31 cellular contexts compared by ENCODE assay signal in genomic region chr16:68506331-68507053, GRCh38. TPM values are rescaled to one million over a fixed set of nuclear protein-coding genes. Genes with fewer than 3 reads are reported as not detected.
DNase-seq lines count a peak whose midpoint lies in the region; TF ChIP-seq lines count a peak whose summit lies in the region.
"Had no signal": no experiment of that assay in that cellular context is flagged by ENCODE, and none has a peak within 500 bp of the region (broad histone marks: within the 10 kb centered on the region; RNA-seq: fewer than 3 reads in every experiment).

No MANE protein-coding gene starts in this region.

- DNase-seq in AG10803 (ENCODE audit: low read depth) (peak; percentile 13), head of caudate nucleus (peak in 39 of 42 donors; percentile 16 to 85 (median 57)), osteocyte (ENCODE audit: extremely low spot score, unreplicated experiment) (no peak), NCI-H2107 (lab: John Stamatoyannopoulos, UW) (no peak), inferior parietal cortex (ENCODE audit: extremely low spot score) (no peak), ascending aorta (ENCODE audit: low spot score in 2 of 2) (no peak), 8988T (no peak)
- DNase-seq: activated CD4-positive, alpha-beta memory T cell treated with anti-CD3 and anti-CD28 coated beads, Interleukin-2, amount 10 ng/mL, durations not matched to agents 7 days and 5 days; activated CD4-positive, alpha-beta T cell treated with anti-CD3 and anti-CD28 coated beads for 1 hour; effector CD8-positive, alpha-beta T cell; naive B cell; NCI-H1092 treated with DMSO at 0.1 percent for 48 hours; NCI-H1694 treated with DMSO at 0.1 percent for 48 hours; NCI-H82; SIG-M5; stimulated activated CD4-positive, alpha-beta T cell treated with anti-CD3 and anti-CD28 coated beads, Interleukin-15, amount 100 ng/mL, for 24 hours; stimulated activated naive B cell treated with anti-CD40 and anti-IgM and Interleukin-4, amounts not matched to agents 10 μg/mL and 1 μg/mL and 100 μg/mL, for 72 hours; upper lobe of left lung had no signal

- H3K4me3 ChIP-seq in AG10803 (ENCODE audit: low read length), result no peak overlapping the region
- no peak overlapping the region for H3K4me3 ChIP-seq in HEK293 (ENCODE audit: low read depth, low read length)
- H3K4me3 ChIP-seq in ascending aorta, result no peak overlapping the region
- H3K4me3 ChIP-seq: A549, breast epithelium, coronary artery, K562, suprapubic skin, upper lobe of left lung had no signal

- peak overlapping the region; percentile 10 for H3K27ac Mint-ChIP-seq in osteocyte (ENCODE audit: unreplicated experiment)
- H3K27ac Mint-ChIP-seq: activated CD4-positive, alpha-beta memory T cell treated with anti-CD3 and anti-CD28 coated beads, Interleukin-2, amount 10 ng/mL, durations not matched to agents 7 days and 5 days; activated naive CD4-positive, alpha-beta T cell treated with anti-CD3 and anti-CD28 coated beads, Interleukin-2, amount 50 U/mL, for 24 hours; activated T-helper 2 cell treated with anti-CD3 and anti-CD28 coated beads, Interferon-gamma antibody, Interleukin-2, Interleukin-4, amounts not matched to agents 10 μg/mL and 5 μg/mL and 100 μg/mL, durations not matched to agents 14 hours and 24 hours and 36 hours; mesothelial cell of epicardium had no signal

- H3K4me1 ChIP-seq in HEK293 (ENCODE audit: control insufficient read depth, insufficient read depth, low read length) (no peaks in the 10 kb centered on the region), ascending aorta (no peaks in the 10 kb centered on the region)
- H3K4me1 ChIP-seq: A549, breast epithelium had no signal

- POLR2A ChIA-PET in HEK293 (lab: Yijun Ruan, JAX), result no interaction called here

- no peaks in the 10 kb centered on the region for H3K27me3 ChIP-seq in ascending aorta
- H3K27me3 ChIP-seq: breast epithelium, upper lobe of left lung had no signal

- H3K36me3 ChIP-seq in HEK293 (ENCODE audit: control insufficient read depth in 2 of 2, insufficient read depth in 1 of 2, low read length in 2 of 2) (no peaks in the 10 kb centered on the region), ascending aorta (no peaks in the 10 kb centered on the region)
- H3K36me3 ChIP-seq: breast epithelium, neutrophil, suprapubic skin, upper lobe of left lung had no signal

- CTCF ChIA-PET in HEK293 (lab: Yijun Ruan, JAX), result interaction anchor here (1.1 kb wide), 1 partner anchor 14 kb away, joined by 3 read pairs; no protein-coding TSS in a partner anchor

- intact Hi-C loops in head of caudate nucleus (cut with DNase I), result no loop called here
- intact Hi-C loops in ascending aorta (cut with DNase I), result no loop called here

- no peaks in the 10 kb centered on the region for H3K9me3 Mint-ChIP-seq in osteocyte (ENCODE audit: unreplicated experiment)
- H3K9me3 Mint-ChIP-seq: activated CD4-positive, alpha-beta memory T cell treated with anti-CD3 and anti-CD28 coated beads, Interleukin-2, amount 10 ng/mL, durations not matched to agents 7 days and 5 days; activated naive CD4-positive, alpha-beta T cell treated with anti-CD3 and anti-CD28 coated beads, Interleukin-2, amount 50 U/mL, for 24 hours; activated T-helper 2 cell treated with anti-CD3 and anti-CD28 coated beads, Interferon-gamma antibody, Interleukin-2, Interleukin-4, amounts not matched to agents 10 μg/mL and 5 μg/mL and 100 μg/mL, durations not matched to agents 14 hours and 24 hours and 36 hours; mesothelial cell of epicardium; stimulated activated naive B cell treated with anti-CD40 and anti-IgM and Interleukin-4, amounts not matched to agents 10 μg/mL and 1 μg/mL and 100 μg/mL, for 72 hours had no signal

- peaks cover 24% of the 10 kb centered on the region for H3K27me3 Mint-ChIP-seq in osteocyte (ENCODE audit: unreplicated experiment)
- H3K27me3 Mint-ChIP-seq: activated naive CD4-positive, alpha-beta T cell treated with anti-CD3 and anti-CD28 coated beads, Interleukin-2, amount 50 U/mL, for 24 hours had no signal

- H3K4me3 Mint-ChIP-seq in osteocyte (ENCODE audit: unreplicated experiment), result no peak overlapping the region
- H3K4me3 Mint-ChIP-seq: activated CD4-positive, alpha-beta memory T cell treated with anti-CD3 and anti-CD28 coated beads, Interleukin-2, amount 10 ng/mL, durations not matched to agents 7 days and 5 days; activated naive CD4-positive, alpha-beta T cell treated with anti-CD3 and anti-CD28 coated beads, Interleukin-2, amount 50 U/mL, for 24 hours; mesothelial cell of epicardium; naive B cell; stimulated activated naive B cell treated with anti-CD40 and anti-IgM and Interleukin-4, amounts not matched to agents 10 μg/mL and 1 μg/mL and 100 μg/mL, for 72 hours had no signal

- no peak overlapping the region for H3K27ac ChIP-seq in HEK293 (ENCODE audit: extremely low read depth, low read depth, low read length)
- H3K27ac ChIP-seq in ascending aorta, result no peak overlapping the region
- H3K27ac ChIP-seq: A549, breast epithelium, coronary artery, epithelial cell of prostate, neutrophil, suprapubic skin, upper lobe of left lung had no signal

- peaks cover 1% of the 10 kb centered on the region for H3K4me1 Mint-ChIP-seq in osteocyte (ENCODE audit: unreplicated experiment)
- H3K4me1 Mint-ChIP-seq: activated naive CD4-positive, alpha-beta T cell treated with anti-CD3 and anti-CD28 coated beads, Interleukin-2, amount 50 U/mL, for 24 hours; mesothelial cell of epicardium had no signal

- TF ChIP-seq CTCF in AG10803 (conservative IDR thresholded peaks at IDR 0.05; ENCODE audit: low read length), result no peak
- TF ChIP-seq CTCF in HEK293 (tag by site-specific recombination; IDR thresholded peaks at IDR 0.05), result no peak
- TF ChIP-seq CTCF in osteocyte (IDR thresholded peaks at IDR 0.05), result no peak
- no peak for TF ChIP-seq CTCF in ascending aorta (IDR thresholded peaks at IDR 0.05)

- H3K36me3 Mint-ChIP-seq in osteocyte (ENCODE audit: unreplicated experiment), result no peaks in the 10 kb centered on the region
- H3K36me3 Mint-ChIP-seq: activated naive CD4-positive, alpha-beta T cell treated with anti-CD3 and anti-CD28 coated beads, Interleukin-2, amount 50 U/mL, for 24 hours; mesothelial cell of epicardium; naive B cell; stimulated activated naive B cell treated with anti-CD40 and anti-IgM and Interleukin-4, amounts not matched to agents 10 μg/mL and 1 μg/mL and 100 μg/mL, for 72 hours had no signal

- H3K9me3 ChIP-seq in HEK293 (ENCODE audit: control insufficient read depth, insufficient read depth, low read depth, low read length) (no peaks in the 10 kb centered on the region), ascending aorta (no peaks in the 10 kb centered on the region)
- H3K9me3 ChIP-seq: A549, breast epithelium, neutrophil, suprapubic skin, upper lobe of left lung had no signal

TF ChIP-seq in HEK293, 187 proteins besides CTCF, POLR2A, EP300 and RAD21:
- TF ChIP-seq PBX3 (CRISPR knock-in tag; IDR thresholded peaks at IDR 0.05) (no peak), ZNF335 (tag by site-specific recombination; conservative IDR thresholded peaks at IDR 0.05) (peak; percentile 38; the same call in 1 of the 2 replicates)

RNA-seq across cellular contexts. Expression of gene ZFP90, which starts 32.6 kb away (rescaled TPM):
- total RNA-seq in osteocyte, result 34.8 and 36.3 TPM in 2 replicates
- total RNA-seq in ascending aorta, result 11.8 TPM

RNA-seq across cellular contexts. Expression of gene SMPD3, which starts 58.2 kb away (rescaled TPM):
- total RNA-seq in osteocyte (not detected in 2 replicates), ascending aorta (not detected)
- total RNA-seq: glomerular endothelial cell, pulmonary artery endothelial cell had no signal

Comparison
In these comparisons a context has a peak if more than half of its experiments do, and no peak if none do; other contexts are left out.
1. DNase-seq: peak in AG10803 (single experiment) and head of caudate nucleus (39 of 42); none in osteocyte (single experiment), NCI-H2107 (single experiment), inferior parietal cortex (single experiment), ascending aorta (0 of 2) and 8988T (single experiment).